In the genomic region with DNA sequence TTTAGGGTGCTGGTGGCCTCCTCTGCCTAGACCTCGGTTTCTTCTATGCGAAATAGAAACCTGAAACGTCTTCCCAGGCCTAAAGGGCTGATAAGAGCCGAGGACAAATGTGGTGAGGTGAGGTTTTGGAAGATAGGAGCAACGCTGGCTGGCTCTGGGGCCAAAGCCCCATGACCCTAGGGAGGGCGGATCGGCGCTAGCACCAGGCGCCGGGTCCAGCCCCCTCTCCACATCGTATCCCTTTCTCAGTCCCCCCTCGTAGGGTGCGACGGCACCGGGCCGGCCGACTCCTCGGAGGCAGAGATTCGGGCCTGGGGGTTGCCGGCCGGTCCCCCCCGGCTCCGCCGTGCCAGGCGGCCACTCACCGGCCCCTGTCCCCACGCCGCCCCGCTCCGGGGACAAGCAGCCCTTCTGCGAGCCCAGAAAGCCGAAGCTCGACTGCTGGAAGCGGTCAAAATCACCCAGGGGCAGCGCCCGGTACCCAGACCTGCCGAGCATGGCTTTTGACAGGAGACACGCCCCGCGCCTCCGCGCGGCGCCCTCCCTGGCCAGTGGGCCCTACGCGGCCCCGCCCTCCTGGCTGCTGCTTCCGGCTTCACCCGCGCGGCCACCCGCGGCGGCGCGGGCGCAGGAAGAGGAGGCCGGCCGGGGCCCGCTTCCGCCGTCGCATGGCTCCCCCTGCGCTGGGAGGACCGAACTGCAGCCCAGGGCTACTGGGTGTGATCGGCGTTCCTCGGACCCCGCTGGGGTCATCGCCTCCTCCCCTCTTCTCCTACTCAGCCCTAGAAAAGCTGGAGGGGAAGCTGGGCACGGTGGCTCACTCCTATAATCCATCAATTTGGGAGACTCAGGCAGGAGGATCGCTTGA, we compare ENCODE assay signal across 8 cellular contexts. TPM values are rescaled to one million over a fixed set of nuclear protein-coding genes. Genes with fewer than 3 reads are reported as not detected.
DNase-seq lines count a peak whose midpoint lies in the region; ATAC-seq and TF ChIP-seq lines count a peak whose summit lies in the region.

STOML1 (minus strand) TSS at position 570 of the 868 bp plus-strand sequence; CDS start at position 498, 72 bp downstream.

- H3K4me3 ChIP-seq in KMS-11 (IDR thresholded peaks at IDR 0.05; ENCODE audit: insufficient read depth, low read depth, low read length) (no peak within 1 kb of the TSS), fibroblast of mammary gland (ENCODE audit: control insufficient read depth, low read depth, low read length) (peak within 1 kb of the TSS; percentile 57)

- no peaks in the 10 kb centered on the region for H3K27me3 Mint-ChIP-seq in naive thymus-derived CD8-positive, alpha-beta T cell
- H3K27me3 Mint-ChIP-seq in stimulated activated naive B cell treated with anti-CD40 and anti-IgM and Interleukin-4, amounts not matched to agents 10 μg/mL and 1 μg/mL and 100 μg/mL, for 72 hours: no peaks in the 10 kb centered on the region

- peak within 1 kb of the TSS; percentile 80 for H3K4me2 ChIP-seq in KMS-11

- peak; percentile 65 for ATAC-seq in GM21737 (IDR thresholded peaks at IDR 0.05; ENCODE audit: unreplicated experiment)
- ATAC-seq in naive thymus-derived CD8-positive, alpha-beta T cell: peak; percentile 81 to 85
- ATAC-seq in stimulated activated naive B cell treated with anti-CD40 and anti-IgM and Interleukin-4, amounts not matched to agents 10 μg/mL and 1 μg/mL and 100 μg/mL, for 72 hours (replicated peaks): peak; percentile 78 to 85

- H3K4me1 Mint-ChIP-seq in naive thymus-derived CD8-positive, alpha-beta T cell: peaks cover 24 to 63% (median 51%) of the 10 kb centered on the region in 4 donors
- H3K4me1 Mint-ChIP-seq in stimulated activated naive B cell treated with anti-CD40 and anti-IgM and Interleukin-4, amounts not matched to agents 10 μg/mL and 1 μg/mL and 100 μg/mL, for 72 hours: peaks cover 44 to 75% of the 10 kb centered on the region in 2 donors

- TF ChIP-seq CTCF in KMS-11 (conservative IDR thresholded peaks at IDR 0.05; ENCODE audit: low read depth, low read length) (peak; percentile 77), fibroblast of mammary gland (conservative IDR thresholded peaks at IDR 0.05; ENCODE audit: control insufficient read depth, insufficient read depth, low read depth, low read length) (peak; percentile 56)

- peaks cover 0 to 6% (median 0%) of the 10 kb centered on the region in 3 donors for H3K36me3 Mint-ChIP-seq in naive thymus-derived CD8-positive, alpha-beta T cell
- H3K36me3 Mint-ChIP-seq in stimulated activated naive B cell treated with anti-CD40 and anti-IgM and Interleukin-4, amounts not matched to agents 10 μg/mL and 1 μg/mL and 100 μg/mL, for 72 hours: peaks cover 7 to 16% of the 10 kb centered on the region in 2 donors

- no peaks in the 10 kb centered on the region for H3K9me3 Mint-ChIP-seq in naive thymus-derived CD8-positive, alpha-beta T cell
- no peaks in the 10 kb centered on the region for H3K9me3 Mint-ChIP-seq in stimulated activated naive B cell treated with anti-CD40 and anti-IgM and Interleukin-4, amounts not matched to agents 10 μg/mL and 1 μg/mL and 100 μg/mL, for 72 hours

- H3K36me3 ChIP-seq in KMS-11 (ENCODE audit: insufficient read depth): no peaks in the 10 kb centered on the region

- H3K4me1 ChIP-seq in KMS-11 (ENCODE audit: low read depth, poor library complexity, severe bottlenecking): peaks cover 68% of the 10 kb centered on the region

- POLR2A ChIA-PET in naive thymus-derived CD8-positive, alpha-beta T cell (lab: Charles Lee): interaction anchor here (1.1 to 3.2 kb wide), 5 partner anchors 10 to 44 kb away, joined by 3 to 13 read pairs (median 4); no protein-coding TSS in a partner anchor

- peak within 1 kb of the TSS; percentile 75 to 86 (median 80) for H3K27ac Mint-ChIP-seq in naive thymus-derived CD8-positive, alpha-beta T cell
- peak within 1 kb of the TSS; percentile 93 for H3K27ac Mint-ChIP-seq in stimulated activated naive B cell treated with anti-CD40 and anti-IgM and Interleukin-4, amounts not matched to agents 10 μg/mL and 1 μg/mL and 100 μg/mL, for 72 hours

- peaks cover 32% of the 10 kb centered on the region for H3K79me2 ChIP-seq in KMS-11 (ENCODE audit: insufficient read depth, low read depth)

- H2AFZ ChIP-seq in KMS-11 (ENCODE audit: low read depth): peak within 1 kb of the TSS; percentile 65

- peak within 1 kb of the TSS; percentile 16; the same call in 1 of the 2 replicates for H3K9ac ChIP-seq in KMS-11

- no peaks in the 10 kb centered on the region for H3K27me3 ChIP-seq in KMS-11 (ENCODE audit: insufficient read depth, low read depth)

- DNase-seq in EH (ENCODE audit: low read depth) (peak; percentile 92), RPMI8226 (peak; percentile 100), fibroblast of mammary gland (ENCODE audit: low read depth) (peak; percentile 90)
- DNase-seq in activated T-helper 1 cell treated with anti-CD3 and anti-CD28 coated beads, Interleukin-2, amount 50 U/mL, for 16 hours (ENCODE audit: low read depth in 1 of 2, low spot score in 1 of 2): peak; percentile 90 to 94
- DNase-seq in naive thymus-derived CD8-positive, alpha-beta T cell: peak; percentile 85 to 96 (median 92)
- DNase-seq in stimulated activated naive B cell treated with anti-CD40 and anti-IgM and Interleukin-4, amounts not matched to agents 10 μg/mL and 1 μg/mL and 100 μg/mL, for 72 hours: peak; percentile 92

- no peaks in the 10 kb centered on the region for H4K20me1 ChIP-seq in KMS-11 (ENCODE audit: insufficient read depth)

- no peak within 1 kb of the TSS for H3K27ac ChIP-seq in KMS-11

- H3K4me3 Mint-ChIP-seq in naive thymus-derived CD8-positive, alpha-beta T cell: peak within 1 kb of the TSS; percentile 78 to 99 (median 86)
- peak within 1 kb of the TSS; percentile 88 to 95 for H3K4me3 Mint-ChIP-seq in stimulated activated naive B cell treated with anti-CD40 and anti-IgM and Interleukin-4, amounts not matched to agents 10 μg/mL and 1 μg/mL and 100 μg/mL, for 72 hours

RNA-seq across cellular contexts. Expression of gene STOML1, which starts in this region (rescaled TPM):
- 10 to 100 TPM; 10.4 to 10.8 TPM for total RNA-seq in naive thymus-derived CD8-positive, alpha-beta T cell
- polyA plus RNA-seq in naive thymus-derived CD8-positive, alpha-beta T cell: 10 to 100 TPM in 2 of 3 donors, 1 to 10 TPM in 1; 9.6 to 15.6 (median 12.6) TPM
